In genomic region chr2:217277646-217278048, GRCh38 we compare ENCODE assay signal across 1 cellular context.
A peak's percentile ranks its signal among the peaks of the same experiment; 100 is the strongest.
TF ChIP-seq lines count a peak whose summit lies in the region.

No MANE protein-coding gene starts in this region.

TF ChIP-seq in IMR-90, 13 proteins besides CTCF, POLR2A, EP300 and RAD21 (continued from another document):
- TF ChIP-seq MAFK (IDR thresholded peaks at IDR 0.05; ENCODE audit: low read depth, low read length) (peak; percentile 71; the same call in 1 of the 2 replicates), CHD1 (IDR thresholded peaks at IDR 0.05; ENCODE audit: low read depth, low read length) (no peak), CEBPB (IDR thresholded peaks at IDR 0.05; ENCODE audit: low read depth, low read length) (no peak), ELK1 (IDR thresholded peaks at IDR 0.05; ENCODE audit: borderline replicate concordance, low read depth, low read length) (no peak), SMC3 (IDR thresholded peaks at IDR 0.05; ENCODE audit: low read depth, low read length) (0 out of 2 replicates have a peak, but pooled peaks have one; percentile 8), RCOR1 (IDR thresholded peaks at IDR 0.05; ENCODE audit: insufficient replicate concordance, low read length) (peak; percentile 98), RFX5 (IDR thresholded peaks at IDR 0.05; ENCODE audit: low read depth, low read length) (no peak), USF2 (IDR thresholded peaks at IDR 0.05; ENCODE audit: low read depth, low read length) (peak; percentile 56), MAZ (IDR thresholded peaks at IDR 0.05; ENCODE audit: borderline replicate concordance, low read depth, low read length) (peak; percentile 37; the same call in 1 of the 2 replicates), MXI1 (IDR thresholded peaks at IDR 0.05; ENCODE audit: borderline replicate concordance, low read depth, low read length) (0 out of 2 replicates have a peak, but pooled peaks have one; percentile 14)
